Comparison of ENCODE assay signal across 11 cellular contexts in the genomic region with DNA sequence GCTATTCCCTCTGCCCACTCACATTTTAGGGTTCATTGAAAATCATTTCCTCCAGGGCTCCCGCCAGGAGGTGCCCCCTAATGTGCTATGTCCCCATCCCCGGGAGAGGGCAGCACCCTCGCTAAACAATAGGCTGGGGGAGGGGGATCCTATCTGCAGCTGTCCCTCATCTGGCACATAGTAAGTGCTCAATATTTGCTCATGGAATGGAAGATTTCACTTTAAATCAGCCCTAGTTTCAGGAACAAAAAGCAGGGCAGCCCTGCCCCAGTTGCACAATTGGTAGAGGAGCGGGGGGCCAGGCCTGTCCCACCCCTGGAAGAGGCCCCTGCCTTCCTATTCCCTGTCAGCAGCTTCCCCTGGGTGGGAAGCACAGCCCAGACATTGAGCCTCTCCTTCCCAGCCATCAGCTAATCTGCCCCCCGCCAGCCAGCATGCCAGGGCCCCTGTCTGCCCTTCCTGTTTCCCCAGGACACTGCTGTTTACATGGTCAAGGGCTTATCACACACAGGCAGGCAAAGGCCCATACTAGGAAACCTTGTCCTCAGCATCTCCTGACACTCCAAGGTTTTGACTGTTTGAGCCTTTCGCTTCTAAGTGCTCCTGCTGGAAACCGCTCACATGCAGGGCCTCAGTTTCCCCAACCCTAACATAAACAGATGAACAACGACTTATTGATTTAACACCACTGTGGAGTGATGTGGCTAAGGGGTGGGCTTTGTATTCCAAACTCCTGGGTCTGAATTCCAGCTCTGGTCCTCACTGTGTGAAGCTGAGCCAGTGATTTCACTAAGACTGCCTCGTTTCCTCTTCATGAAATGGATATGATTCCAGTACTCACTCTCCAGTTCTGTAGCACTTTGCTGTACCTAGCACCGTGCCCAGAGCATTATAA.
DNase-seq lines count a peak whose midpoint lies in the region; ATAC-seq and TF ChIP-seq lines count a peak whose summit lies in the region.
"Had no signal": no experiment of that assay in that cellular context is flagged by ENCODE, and none has a peak within 500 bp of the region (broad histone marks: within the 10 kb centered on the region; RNA-seq: fewer than 3 reads in every experiment).

No MANE protein-coding gene starts in this region.

- peak; percentile 58 for TF ChIP-seq CTCF in brain microvascular endothelial cell (IDR thresholded peaks at IDR 0.05; ENCODE audit: low read depth, low read length, missing control alignments)
- TF ChIP-seq CTCF in nephron (IDR thresholded peaks at IDR 0.05; ENCODE audit: unreplicated experiment in 3 of 3), result no peak
- no peak for TF ChIP-seq CTCF in coronary artery (IDR thresholded peaks at IDR 0.05)

- no peaks in the 10 kb centered on the region for H3K9me3 Mint-ChIP-seq in nephron

- H3K27ac ChIP-seq in brain microvascular endothelial cell, result no peak overlapping the region
- no peak overlapping the region for H3K27ac ChIP-seq in coronary artery
- H3K27ac ChIP-seq: suprapubic skin had no signal

- in situ Hi-C loops in brain microvascular endothelial cell (cut with HindIII; ENCODE audit: low pct_ligation_motif_present, low sequenced_read_pairs), result no loop called here

- DNase-seq in NCI-H82 (lab: John Stamatoyannopoulos, UW) (peak; percentile 6), NCI-H82 treated with DMSO at 0.1 percent for 48 hours (lab: John Stamatoyannopoulos, UW; ENCODE audit: unreplicated experiment) (no peak), LHCN-M2 (ENCODE audit: low read depth) (peak; percentile 25), brain microvascular endothelial cell (no peak), GDM1 (lab: John Stamatoyannopoulos, UW) (no peak), coronary artery (ENCODE audit: low spot score) (no peak)
- DNase-seq: NCI-H774 had no signal

- H3K27me3 ChIP-seq in brain microvascular endothelial cell (replicated peaks), result no peaks in the 10 kb centered on the region
- H3K27me3 ChIP-seq: suprapubic skin had no signal

- peaks cover 60% of the 10 kb centered on the region for H3K4me1 Mint-ChIP-seq in nephron

- no peaks in the 10 kb centered on the region for H3K36me3 Mint-ChIP-seq in nephron (ENCODE audit: low read depth)

- H3K36me3 ChIP-seq in brain microvascular endothelial cell (replicated peaks), result no peaks in the 10 kb centered on the region
- H3K36me3 ChIP-seq: suprapubic skin had no signal

- peaks cover 15% of the 10 kb centered on the region for H3K27me3 Mint-ChIP-seq in nephron (ENCODE audit: low read depth)

- H3K4me3 Mint-ChIP-seq in nephron, result no peak overlapping the region

- H3K27ac Mint-ChIP-seq in nephron, result peak overlapping the region in 2 of 3 experiments; percentile 7 to 38

- no peak for ATAC-seq in HG03097 (IDR thresholded peaks at IDR 0.05; ENCODE audit: low FRiP score, unreplicated experiment)

- no peak overlapping the region for H3K4me3 ChIP-seq in brain microvascular endothelial cell (ENCODE audit: low read depth, low read length)
- H3K4me3 ChIP-seq in coronary artery, result no peak overlapping the region
- H3K4me3 ChIP-seq: skin epidermis, suprapubic skin had no signal

Comparison
In these comparisons a context has a peak if more than half of its experiments do, and no peak if none do; other contexts are left out.
1. DNase-seq: peak in NCI-H82 (single experiment) and LHCN-M2 (single experiment); none in NCI-H82 treated with DMSO at 0.1 percent for 48 hours (single experiment), brain microvascular endothelial cell (single experiment), GDM1 (single experiment) and coronary artery (single experiment).